Comparison of ENCODE assay signal across 12 cellular contexts in the genomic region with DNA sequence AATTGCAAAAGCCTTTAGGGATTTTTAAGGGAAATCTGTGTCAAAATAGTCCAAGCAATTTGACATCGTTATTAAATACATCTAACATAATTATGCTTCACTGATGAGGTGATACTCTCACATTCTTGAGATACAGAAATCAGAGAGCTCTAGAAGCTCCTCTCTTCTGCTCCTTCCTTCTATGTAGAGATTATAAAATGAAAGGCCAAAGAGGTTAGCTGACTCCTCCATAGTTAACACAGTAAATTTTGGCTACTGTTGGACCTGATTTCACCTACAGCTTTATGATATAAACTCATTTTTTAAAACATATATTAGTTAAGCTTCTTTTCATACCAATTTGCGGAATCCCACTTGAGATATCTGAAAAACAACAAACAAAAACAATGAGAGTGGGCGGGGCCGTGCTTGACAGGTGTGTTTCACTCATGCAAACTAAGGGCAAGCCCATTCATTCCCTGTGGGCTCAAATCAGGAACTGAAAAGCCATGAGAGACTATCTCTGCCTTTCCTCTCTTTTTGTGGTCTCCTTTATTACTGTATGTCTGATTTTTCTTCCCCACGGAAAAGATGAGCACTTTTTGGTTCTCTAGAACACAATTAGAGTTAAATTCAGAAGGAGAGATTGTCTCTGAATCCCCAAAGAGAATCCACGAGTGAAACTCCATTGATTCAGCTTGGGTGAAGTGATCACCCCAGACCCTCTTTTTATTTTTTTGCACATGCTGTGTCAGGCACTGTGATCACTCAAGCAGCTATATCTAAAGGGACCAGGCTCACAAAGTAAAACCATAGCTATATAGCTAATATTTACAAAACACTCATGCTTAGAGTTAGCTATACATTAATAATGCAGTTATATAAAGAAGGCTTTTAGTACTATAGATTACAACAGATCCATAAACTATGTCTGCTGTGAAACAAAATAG.
DNase-seq lines count a peak whose midpoint lies in the region; ATAC-seq and TF ChIP-seq lines count a peak whose summit lies in the region.
"Had no signal": no experiment of that assay in that cellular context is flagged by ENCODE, and none has a peak within 500 bp of the region (broad histone marks: within the 10 kb centered on the region; RNA-seq: fewer than 3 reads in every experiment).

No MANE protein-coding gene starts in this region.

- peaks cover 6% of the 10 kb centered on the region for H3K4me1 Mint-ChIP-seq in WTC11
- H3K4me1 Mint-ChIP-seq in activated CD8-positive, alpha-beta T cell treated with anti-CD3 and anti-CD28 coated beads for 36 hours (ENCODE audit: low read depth): no peaks in the 10 kb centered on the region

- no peaks in the 10 kb centered on the region for H3K4me1 ChIP-seq in aorta (ENCODE audit: control insufficient read depth in 1 of 2, insufficient read depth in 2 of 2, low read length in 2 of 2)
- H3K4me1 ChIP-seq: right lobe of liver had no signal

- no peaks in the 10 kb centered on the region for H3K36me3 ChIP-seq in aorta (ENCODE audit: control insufficient read depth in 1 of 2, insufficient read depth in 2 of 2, low read length in 1 of 2)
- H3K36me3 ChIP-seq: right lobe of liver had no signal

- H3K4me3 ChIP-seq in coronary artery (no peak overlapping the region), aorta (ENCODE audit: low read length in 2 of 2) (no peak overlapping the region)
- H3K4me3 ChIP-seq: right lobe of liver had no signal

- no peaks in the 10 kb centered on the region for H3K9me3 ChIP-seq in aorta (ENCODE audit: control insufficient read depth, low read length)
- H3K9me3 ChIP-seq: right lobe of liver, SK-N-SH had no signal

- CTCF ChIA-PET in WTC11 (lab: Charles Lee): no interaction called here
- CTCF ChIA-PET in activated CD8-positive, alpha-beta T cell treated with anti-CD3 and anti-CD28 coated beads for 36 hours (lab: Charles Lee): interaction anchor here (0.7 kb wide), 1 partner anchor 12 kb away, joined by 3 read pairs; no protein-coding TSS in a partner anchor

- H3K4me3 Mint-ChIP-seq in WTC11: no peak overlapping the region
- H3K4me3 Mint-ChIP-seq in activated CD8-positive, alpha-beta T cell treated with anti-CD3 and anti-CD28 coated beads for 36 hours: no peak overlapping the region

- H3K27me3 ChIP-seq in aorta (ENCODE audit: control insufficient read depth in 1 of 2, insufficient read depth in 2 of 2, low read length in 1 of 2): no peaks in the 10 kb centered on the region
- H3K27me3 ChIP-seq: right lobe of liver had no signal

- intact Hi-C loops in activated CD8-positive, alpha-beta T cell treated with anti-CD3 and anti-CD28 coated beads for 36 hours (cut with micrococcal nuclease): no loop called here
- intact Hi-C loops in aorta (cut with DNase I): no loop called here

- H3K9me3 Mint-ChIP-seq in WTC11: no peaks in the 10 kb centered on the region
- no peaks in the 10 kb centered on the region for H3K9me3 Mint-ChIP-seq in activated CD8-positive, alpha-beta T cell treated with anti-CD3 and anti-CD28 coated beads for 36 hours

- no peak overlapping the region for H3K27ac ChIP-seq in coronary artery
- H3K27ac ChIP-seq in aorta (ENCODE audit: low read depth in 1 of 2, low read length in 2 of 2): no peak overlapping the region
- H3K27ac ChIP-seq: epithelial cell of prostate, right lobe of liver had no signal

- peak; percentile 35 for DNase-seq in WTC11 (ENCODE audit: low spot score)
- DNase-seq in coronary artery (ENCODE audit: low spot score): no peak
- DNase-seq in activated CD8-positive, alpha-beta T cell treated with anti-CD3 and anti-CD28 coated beads for 36 hours: no peak
- no peak for DNase-seq in aorta
- DNase-seq: DMS 273 treated with DMSO at 0.1 percent for 48 hours, NCI-H446, right lobe of liver, SK-N-SH had no signal

- H3K27ac Mint-ChIP-seq in WTC11: peak overlapping the region; percentile 24; the same call in 1 of the 2 replicates
- H3K27ac Mint-ChIP-seq in activated CD8-positive, alpha-beta T cell treated with anti-CD3 and anti-CD28 coated beads for 36 hours: no peak overlapping the region

- TF ChIP-seq CTCF in WTC11 (IDR thresholded peaks at IDR 0.05) (no peak), coronary artery (IDR thresholded peaks at IDR 0.05) (no peak)
- TF ChIP-seq CTCF in activated CD8-positive, alpha-beta T cell treated with anti-CD3 and anti-CD28 coated beads for 36 hours (IDR thresholded peaks at IDR 0.05): no peak

- ATAC-seq in GM18907 (IDR thresholded peaks at IDR 0.05; ENCODE audit: unreplicated experiment) (peak; percentile 94), GM21515 (IDR thresholded peaks at IDR 0.05; ENCODE audit: unreplicated experiment) (peak; percentile 96), HG03060 (IDR thresholded peaks at IDR 0.05; ENCODE audit: low read depth, unreplicated experiment) (peak; percentile 84), WTC11 (peak; percentile 72), aorta (ENCODE audit: low FRiP score) (no peak)
- ATAC-seq in activated CD8-positive, alpha-beta T cell treated with anti-CD3 and anti-CD28 coated beads for 36 hours: no peak
- ATAC-seq: right lobe of liver had no signal

- WGBS in aorta, 2 donors: 90 to 92% methylated on average over 6 of the region's 6 CpGs

- H3K36me3 Mint-ChIP-seq in WTC11: no peaks in the 10 kb centered on the region
- H3K36me3 Mint-ChIP-seq in activated CD8-positive, alpha-beta T cell treated with anti-CD3 and anti-CD28 coated beads for 36 hours (ENCODE audit: low read depth): peaks cover 19% of the 10 kb centered on the region

- POLR2A ChIA-PET in WTC11 (lab: Charles Lee): no interaction called here
- POLR2A ChIA-PET in activated CD8-positive, alpha-beta T cell treated with anti-CD3 and anti-CD28 coated beads for 36 hours (lab: Charles Lee): interaction anchor here (0.6 kb wide), 1 partner anchor 644 kb away, joined by 4 read pairs; the partner anchor contains the start of gene INPP4B

- no peaks in the 10 kb centered on the region for H3K27me3 Mint-ChIP-seq in WTC11 (ENCODE audit: low read depth)
- H3K27me3 Mint-ChIP-seq in activated CD8-positive, alpha-beta T cell treated with anti-CD3 and anti-CD28 coated beads for 36 hours: no peaks in the 10 kb centered on the region

TF ChIP-seq in WTC11, 78 proteins besides CTCF, POLR2A, EP300 and RAD21 (continues in another document):
- TF ChIP-seq ATF3 (CRISPR knock-in tag; conservative IDR thresholded peaks at IDR 0.05): no peak
- no peak for TF ChIP-seq ZNF263 (CRISPR knock-in tag; IDR thresholded peaks at IDR 0.05; ENCODE audit: low read depth)
- TF ChIP-seq, protein P1, sequence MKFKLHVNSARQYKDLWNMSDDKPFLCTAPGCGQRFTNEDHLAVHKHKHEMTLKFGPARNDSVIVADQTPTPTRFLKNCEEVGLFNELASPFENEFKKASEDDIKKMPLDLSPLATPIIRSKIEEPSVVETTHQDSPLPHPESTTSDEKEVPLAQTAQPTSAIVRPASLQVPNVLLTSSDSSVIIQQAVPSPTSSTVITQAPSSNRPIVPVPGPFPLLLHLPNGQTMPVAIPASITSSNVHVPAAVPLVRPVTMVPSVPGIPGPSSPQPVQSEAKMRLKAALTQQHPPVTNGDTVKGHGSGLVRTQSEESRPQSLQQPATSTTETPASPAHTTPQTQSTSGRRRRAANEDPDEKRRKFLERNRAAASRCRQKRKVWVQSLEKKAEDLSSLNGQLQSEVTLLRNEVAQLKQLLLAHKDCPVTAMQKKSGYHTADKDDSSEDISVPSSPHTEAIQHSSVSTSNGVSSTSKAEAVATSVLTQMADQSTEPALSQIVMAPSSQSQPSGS (CRISPR knock-in tag; IDR thresholded peaks at IDR 0.05; ENCODE audit: borderline replicate concordance, low read depth): no peak
- TF ChIP-seq, protein P2, sequence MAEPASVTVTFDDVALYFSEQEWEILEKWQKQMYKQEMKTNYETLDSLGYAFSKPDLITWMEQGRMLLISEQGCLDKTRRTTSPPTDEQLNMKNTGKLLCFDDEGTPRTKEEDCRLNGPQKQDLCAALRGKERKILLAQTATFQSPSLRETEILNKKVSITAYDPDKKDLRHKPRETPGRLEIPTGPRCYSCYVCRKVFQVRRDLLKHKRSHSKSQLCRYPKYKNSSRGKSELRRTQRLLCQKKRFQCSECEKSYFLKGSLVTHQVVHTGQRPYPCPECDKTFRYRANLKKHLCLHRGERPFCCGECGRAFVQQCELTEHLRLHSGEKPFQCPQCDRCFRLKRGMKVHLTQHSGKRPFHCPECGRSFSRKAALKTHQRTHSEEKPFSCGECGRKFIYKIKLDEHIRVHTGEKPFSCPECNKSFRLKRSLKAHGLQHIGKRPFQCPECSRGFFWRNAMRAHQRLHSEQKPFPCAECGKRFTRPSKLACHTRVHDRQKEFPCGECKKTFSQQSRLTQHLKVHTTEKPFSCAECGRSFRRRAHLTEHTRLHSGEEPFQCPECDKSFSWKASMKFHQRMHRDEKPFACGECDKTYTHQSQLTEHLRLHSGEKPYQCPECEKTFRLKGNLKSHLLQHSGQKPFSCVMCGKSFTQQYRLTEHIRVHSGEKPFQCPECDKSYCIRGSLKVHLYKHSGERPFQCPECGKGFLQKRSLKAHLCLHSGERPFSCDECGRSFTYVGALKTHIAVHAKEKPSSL (CRISPR knock-in tag; conservative IDR thresholded peaks at IDR 0.05): no peak
- TF ChIP-seq, protein P3, sequence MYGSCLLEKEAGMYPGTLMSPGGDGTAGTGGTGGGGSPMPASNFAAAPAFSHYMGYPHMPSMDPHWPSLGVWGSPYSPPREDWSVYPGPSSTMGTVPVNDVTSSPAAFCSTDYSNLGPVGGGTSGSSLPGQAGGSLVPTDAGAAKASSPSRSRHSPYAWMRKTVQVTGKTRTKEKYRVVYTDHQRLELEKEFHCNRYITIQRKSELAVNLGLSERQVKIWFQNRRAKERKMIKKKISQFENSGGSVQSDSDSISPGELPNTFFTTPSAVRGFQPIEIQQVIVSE (CRISPR knock-in tag; IDR thresholded peaks at IDR 0.05; ENCODE audit: borderline replicate concordance): no peak
- no peak for TF ChIP-seq HMGA2 (CRISPR knock-in tag; IDR thresholded peaks at IDR 0.05)
- no peak for TF ChIP-seq NFYB (CRISPR knock-in tag; conservative IDR thresholded peaks at IDR 0.05; ENCODE audit: low read depth)
- no peak for TF ChIP-seq JUN (CRISPR knock-in tag; IDR thresholded peaks at IDR 0.05)
- no peak for TF ChIP-seq SMAD4 (CRISPR knock-in tag; IDR thresholded peaks at IDR 0.05)
- TF ChIP-seq, protein P4, sequence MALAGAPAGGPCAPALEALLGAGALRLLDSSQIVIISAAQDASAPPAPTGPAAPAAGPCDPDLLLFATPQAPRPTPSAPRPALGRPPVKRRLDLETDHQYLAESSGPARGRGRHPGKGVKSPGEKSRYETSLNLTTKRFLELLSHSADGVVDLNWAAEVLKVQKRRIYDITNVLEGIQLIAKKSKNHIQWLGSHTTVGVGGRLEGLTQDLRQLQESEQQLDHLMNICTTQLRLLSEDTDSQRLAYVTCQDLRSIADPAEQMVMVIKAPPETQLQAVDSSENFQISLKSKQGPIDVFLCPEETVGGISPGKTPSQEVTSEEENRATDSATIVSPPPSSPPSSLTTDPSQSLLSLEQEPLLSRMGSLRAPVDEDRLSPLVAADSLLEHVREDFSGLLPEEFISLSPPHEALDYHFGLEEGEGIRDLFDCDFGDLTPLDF (CRISPR knock-in tag; IDR thresholded peaks at IDR 0.05): no peak

Comparison
In these comparisons a context has a peak if more than half of its experiments do, and no peak if none do; other contexts are left out.
1. ATAC-seq: peak in GM18907 (single experiment), GM21515 (single experiment), HG03060 (single experiment) and WTC11 (single experiment); none in activated CD8-positive, alpha-beta T cell treated with anti-CD3 and anti-CD28 coated beads for 36 hours (single experiment) and aorta (single experiment).